In genomic region chrX:18981124-18981807, GRCh38 we compare ENCODE assay signal across 15 cellular contexts. TPM values are rescaled to one million over a fixed set of nuclear protein-coding genes. Genes with fewer than 3 reads are reported as not detected.
DNase-seq lines count a peak whose midpoint lies in the region; ATAC-seq, FAIRE-seq and TF ChIP-seq lines count a peak whose summit lies in the region.
"Had no signal": no experiment of that assay in that cellular context is flagged by ENCODE, and none has a peak within 500 bp of the region (broad histone marks: within the 10 kb centered on the region; RNA-seq: fewer than 3 reads in every experiment).

No MANE protein-coding gene starts in this region.

- WGBS in small intestine, 3 donors: 45 to 72% (median 63%) methylated on average over 6 of the region's 6 CpGs

- H3K36me3 ChIP-seq in OCI-LY1 (ENCODE audit: insufficient read depth, low read length) (no peaks in the 10 kb centered on the region), endothelial cell of umbilical vein (ENCODE audit: control insufficient read depth in 2 of 2, extremely low read depth in 1 of 2, insufficient read depth in 2 of 2, low read length in 2 of 2) (no peaks in the 10 kb centered on the region), small intestine (ENCODE audit: control insufficient read depth in 2 of 2, insufficient read depth in 2 of 2, low read length in 2 of 2) (no peaks in the 10 kb centered on the region)

- no peaks in the 10 kb centered on the region for H3K9me1 ChIP-seq in endothelial cell of umbilical vein (replicated peaks; ENCODE audit: control insufficient read depth, extremely low read depth, insufficient read depth, low read length)

- H4K20me1 ChIP-seq in OCI-LY1 (ENCODE audit: insufficient read depth, low read length): no peaks in the 10 kb centered on the region
- no peaks in the 10 kb centered on the region for H4K20me1 ChIP-seq in endothelial cell of umbilical vein (replicated peaks; ENCODE audit: control insufficient read depth, extremely low read depth, insufficient read depth, low read length)

- peak overlapping the region; percentile 92 for H3K4me2 ChIP-seq in OCI-LY1 (ENCODE audit: low read length)
- H3K4me2 ChIP-seq in endothelial cell of umbilical vein (ENCODE audit: insufficient read depth, low read length): no peak overlapping the region

- peaks cover 39% of the 10 kb centered on the region for H3K4me1 ChIP-seq in OCI-LY1 (ENCODE audit: insufficient read depth, low read length, severe bottlenecking)
- H3K4me1 ChIP-seq in endothelial cell of umbilical vein (ENCODE audit: control insufficient read depth, extremely low read depth, insufficient read depth, low read length): peaks cover 16% of the 10 kb centered on the region
- H3K4me1 ChIP-seq in small intestine (ENCODE audit: control insufficient read depth in 2 of 2, insufficient read depth in 1 of 2, low read depth in 1 of 2, low read length in 1 of 2): peaks cover 0 to 8% of the 10 kb centered on the region in 2 donors

- peaks cover 25% of the 10 kb centered on the region for H3K4me1 Mint-ChIP-seq in CD4-positive, alpha-beta T cell (ENCODE audit: low read depth)
- peaks cover 5% of the 10 kb centered on the region for H3K4me1 Mint-ChIP-seq in stimulated activated effector memory CD8-positive, alpha-beta T cell treated with anti-CD3 and anti-CD28 coated beads, Interleukin-12 subunit alpha, Interleukin-12 subunit beta, amount 100 ng/mL, for 72 hours

- CTCF ChIA-PET in CD4-positive, alpha-beta T cell (lab: Charles Lee): no interaction called here
- CTCF ChIA-PET in endothelial cell of umbilical vein (lab: Charles Lee) (interaction anchor here (1.6 kb wide), 1 partner anchor 48 kb away, joined by 3 read pairs; no protein-coding TSS in a partner anchor), HEK293T (lab: Yijun Ruan, JAX) (interaction anchor here (0.6 kb wide), 1 partner anchor 36 kb away, joined by 4 read pairs; no protein-coding TSS in a partner anchor)

- peak overlapping the region; percentile 34 for H3K4me3 Mint-ChIP-seq in CD4-positive, alpha-beta T cell
- H3K4me3 Mint-ChIP-seq in stimulated activated effector memory CD8-positive, alpha-beta T cell treated with anti-CD3 and anti-CD28 coated beads, Interleukin-12 subunit alpha, Interleukin-12 subunit beta, amount 100 ng/mL, for 72 hours: no peak overlapping the region

- H3F3A ChIP-seq in OCI-LY1 (ENCODE audit: insufficient read depth, low read length): no peaks in the 10 kb centered on the region

- H3K27me3 ChIP-seq in CD4-positive, alpha-beta T cell (ENCODE audit: control insufficient read depth, insufficient read depth, low read length): no peaks in the 10 kb centered on the region
- H3K27me3 ChIP-seq in OCI-LY1 (ENCODE audit: insufficient read depth, low read length) (no peaks in the 10 kb centered on the region), endothelial cell of umbilical vein (ENCODE audit: control insufficient read depth in 2 of 2, insufficient read depth in 2 of 2, low read length in 2 of 2) (no peaks in the 10 kb centered on the region), small intestine (ENCODE audit: control insufficient read depth in 2 of 2, insufficient read depth in 2 of 2, low read length in 2 of 2) (no peaks in the 10 kb centered on the region)

- H3K27ac ChIP-seq in CD4-positive, alpha-beta T cell (ENCODE audit: low read depth, low read length): no peak overlapping the region
- H3K27ac ChIP-seq in OCI-LY1 (ENCODE audit: low read depth, low read length, poor library complexity, severe bottlenecking): peak overlapping the region; percentile 64
- no peak overlapping the region for H3K27ac ChIP-seq in endothelial cell of umbilical vein (ENCODE audit: insufficient read depth, low read depth, low read length)
- no peak overlapping the region for H3K27ac ChIP-seq in small intestine (ENCODE audit: low read depth in 1 of 2, low read length in 1 of 2)

- no peaks in the 10 kb centered on the region for H3K9me2 ChIP-seq in OCI-LY1 (ENCODE audit: low read depth, low read length)

- dilution Hi-C loops in endothelial cell of umbilical vein (cut with MboI; ENCODE audit: extremely low pct_ligation_motif_present, low sequenced_read_pairs): no loop called here

- DNase-seq in CD4-positive, alpha-beta T cell: no peak
- DNase-seq in endothelial cell of umbilical vein (ENCODE audit: low read depth, low spot score) (no peak), small intestine (peak; percentile 3), T1000 (lab: John Stamatoyannopoulos, UW) (no peak), HEK293T (ENCODE audit: extremely low spot score) (no peak)
- DNase-seq in stimulated activated effector memory CD8-positive, alpha-beta T cell treated with anti-CD3 and anti-CD28 coated beads, Interleukin-12 subunit alpha, Interleukin-12 subunit beta, amount 100 ng/mL, for 72 hours (ENCODE audit: low spot score in 2 of 2): no peak
- DNase-seq: ACHN; CD8-positive, alpha-beta memory T cell; H7; Kasumi-1; NCI-H1417 treated with DMSO at 0.1 percent for 48 hours; NCI-H2029; NCI-H510A treated with DMSO at 0.1 percent for 48 hours; OCI-M1 had no signal

- H3K4me3 ChIP-seq in OCI-LY1 (ENCODE audit: low read depth, low read length, poor library complexity, severe bottlenecking) (peak overlapping the region; percentile 41), endothelial cell of umbilical vein (replicated peaks in 1 of 3; ENCODE audit: insufficient read depth in 1 of 3, low read depth in 1 of 3, low read length in 3 of 3) (no peak overlapping the region), small intestine (ENCODE audit: low read depth in 1 of 2, low read length in 2 of 2) (no peak overlapping the region)

- no peak for TF ChIP-seq POLR2A in endothelial cell of umbilical vein (IDR thresholded peaks at IDR 0.05; ENCODE audit: low read depth, low read length)

- intact Hi-C loops in CD4-positive, alpha-beta T cell (cut with DNase I, micrococcal nuclease): loop anchor here (5.0 to 10.0 kb wide), 5 partner anchors 94 to 1284 kb away; partner anchors contain the start of genes CDKL5 (in 1 of the 2), RPS6KA3 (in 1 of the 2), RS1 (in 1 of the 2) and SCML1 (in 1 of the 2)
- intact Hi-C loops in endothelial cell of umbilical vein (cut with micrococcal nuclease): loop anchor here (5.0 kb wide), 4 partner anchors 94 to 1244 kb away; partner anchors contain the start of genes PDHA1 and SCML1

- no peak for TF ChIP-seq CTCF in CD4-positive, alpha-beta T cell (IDR thresholded peaks at IDR 0.05)
- TF ChIP-seq CTCF in OCI-LY1 (IDR thresholded peaks at IDR 0.05; ENCODE audit: low read length) (no peak), endothelial cell of umbilical vein (IDR thresholded peaks at IDR 0.05; ENCODE audit: extremely low read depth in 1 of 2, insufficient read depth in 1 of 2, low read depth in 1 of 2, low read length in 2 of 2) (no peak)

- H3K79me2 ChIP-seq in OCI-LY1 (ENCODE audit: insufficient read depth, low read length) (peaks cover 9% of the 10 kb centered on the region), endothelial cell of umbilical vein (ENCODE audit: control insufficient read depth, insufficient read depth, low read length) (no peaks in the 10 kb centered on the region)

- no peaks in the 10 kb centered on the region for H3K36me3 Mint-ChIP-seq in CD4-positive, alpha-beta T cell (ENCODE audit: low read depth)
- H3K36me3 Mint-ChIP-seq in stimulated activated effector memory CD8-positive, alpha-beta T cell treated with anti-CD3 and anti-CD28 coated beads, Interleukin-12 subunit alpha, Interleukin-12 subunit beta, amount 100 ng/mL, for 72 hours: no peaks in the 10 kb centered on the region
- H3K36me3 Mint-ChIP-seq: CD8-positive, alpha-beta memory T cell had no signal

- FAIRE-seq in endothelial cell of umbilical vein (lab: Jason Lieb, UNC) (peak; percentile 90), small intestine (lab: Jason Lieb, UNC) (no peak)

- POLR2A ChIA-PET in CD4-positive, alpha-beta T cell (lab: Charles Lee): no interaction called here
- POLR2A ChIA-PET in endothelial cell of umbilical vein (lab: Charles Lee): no interaction called here
- POLR2A ChIA-PET in HEK293T (lab: Yijun Ruan, JAX): no interaction called here

- no TSS peak for BruUV-seq in endothelial cell of umbilical vein (replicated peaks; lab: Mats Ljungman, UMichigan)

- ATAC-seq in CD4-positive, alpha-beta T cell (ENCODE audit: poor library complexity): no peak
- no peak for ATAC-seq in stimulated activated effector memory CD8-positive, alpha-beta T cell treated with anti-CD3 and anti-CD28 coated beads, Interleukin-12 subunit alpha, Interleukin-12 subunit beta, amount 100 ng/mL, for 72 hours

- peak overlapping the region; percentile 17; the same call in 1 of the 2 replicates for H3K9ac ChIP-seq in OCI-LY1 (ENCODE audit: low read length)
- H3K9ac ChIP-seq in endothelial cell of umbilical vein (replicated peaks; ENCODE audit: extremely low read depth, insufficient read depth, low read length): no peak overlapping the region

- no peak overlapping the region for H3K27ac Mint-ChIP-seq in CD4-positive, alpha-beta T cell
- H3K27ac Mint-ChIP-seq in stimulated activated effector memory CD8-positive, alpha-beta T cell treated with anti-CD3 and anti-CD28 coated beads, Interleukin-12 subunit alpha, Interleukin-12 subunit beta, amount 100 ng/mL, for 72 hours: no peak overlapping the region

- H3K27me3 Mint-ChIP-seq in CD4-positive, alpha-beta T cell: no peaks in the 10 kb centered on the region

- no peaks in the 10 kb centered on the region for H3K9me3 ChIP-seq in CD4-positive, alpha-beta T cell (ENCODE audit: control insufficient read depth, low read length)
- H3K9me3 ChIP-seq in OCI-LY1 (ENCODE audit: low read length): no peaks in the 10 kb centered on the region
- H3K9me3 ChIP-seq in endothelial cell of umbilical vein (replicated peaks; ENCODE audit: control insufficient read depth, insufficient read depth, low read length): no peaks in the 10 kb centered on the region
- H3K9me3 ChIP-seq in small intestine (ENCODE audit: control insufficient read depth, low read depth): no peaks in the 10 kb centered on the region

- H2AFZ ChIP-seq in OCI-LY1 (ENCODE audit: low read length): no peak overlapping the region
- H2AFZ ChIP-seq in endothelial cell of umbilical vein (ENCODE audit: low read depth, low read length): no peak overlapping the region

- H3K9me3 Mint-ChIP-seq in CD4-positive, alpha-beta T cell: no peaks in the 10 kb centered on the region
- H3K9me3 Mint-ChIP-seq in stimulated activated effector memory CD8-positive, alpha-beta T cell treated with anti-CD3 and anti-CD28 coated beads, Interleukin-12 subunit alpha, Interleukin-12 subunit beta, amount 100 ng/mL, for 72 hours: no peaks in the 10 kb centered on the region
- H3K9me3 Mint-ChIP-seq: CD8-positive, alpha-beta memory T cell had no signal

RNA-seq across cellular contexts. Expression of gene PHKA2, which starts 2.6 kb away (rescaled TPM):
- total RNA-seq in CD4-positive, alpha-beta T cell: 10 to 100 TPM; 28.5 to 31.4 TPM
- 16.7 and 19.9 TPM in 2 replicates for total RNA-seq in endothelial cell of umbilical vein
- polyA plus RNA-seq in endothelial cell of umbilical vein (17.1 and 18.8 TPM in 2 replicates), small intestine (10 to 100 TPM; 16.8 to 25.3 (median 17.6) TPM)
- polyA plus RNA-seq in endothelial cell of umbilical vein (2011; cell fraction: cytosol; rRNA removed): 9.0 and 9.3 TPM in 2 replicates
- 124 and 140 TPM in 2 replicates for polyA plus RNA-seq in endothelial cell of umbilical vein (2011; cell fraction: nucleus; rRNA removed)
- polyA plus RNA-seq in endothelial cell of umbilical vein (2012): 12.7 and 14.3 TPM in 2 replicates
- 34.7 and 36.6 TPM in 2 replicates for polyA minus RNA-seq in endothelial cell of umbilical vein
- 15.4 TPM for polyA minus RNA-seq in endothelial cell of umbilical vein (2011; cell fraction: cytosol; rRNA and poly(A)+ RNA removed)
- polyA minus RNA-seq in endothelial cell of umbilical vein (2011; cell fraction: nucleus; rRNA and poly(A)+ RNA removed): 43.7 and 50.4 TPM in 2 replicates
